In the genomic region with DNA sequence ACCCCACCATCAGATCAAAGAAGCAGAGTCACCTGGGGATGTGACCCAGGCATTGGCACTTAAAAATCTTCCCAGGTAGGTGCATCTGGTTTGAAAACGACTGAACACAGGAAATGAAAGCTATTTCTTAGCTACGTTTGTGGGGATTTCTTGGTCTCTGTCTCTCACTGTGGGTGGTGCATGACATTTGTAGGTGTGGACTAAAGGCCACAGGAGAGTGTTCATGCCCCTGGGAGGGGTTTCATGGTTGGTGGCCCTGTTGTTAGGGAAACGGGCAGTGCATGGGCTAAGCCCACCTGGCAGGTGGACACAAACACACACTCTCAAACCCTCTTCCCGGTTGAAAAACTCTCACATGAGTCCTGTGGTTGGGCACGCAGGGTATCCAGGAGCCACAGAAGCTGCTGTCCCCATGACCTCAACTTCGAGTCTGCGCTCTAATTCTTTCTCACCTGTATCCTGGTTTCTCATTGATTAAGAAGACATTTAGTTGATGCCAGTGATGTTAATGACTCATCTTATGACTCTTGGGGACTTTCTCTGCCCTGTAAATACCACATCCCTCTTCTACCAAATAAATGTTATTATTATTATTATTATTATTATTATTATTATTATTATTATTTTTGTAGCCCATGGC, we compare ENCODE assay signal across 19 cellular contexts.
DNase-seq lines count a peak whose midpoint lies in the region; ATAC-seq lines count a peak whose summit lies in the region.
"Had no signal": no experiment of that assay in that cellular context is flagged by ENCODE, and none has a peak within 500 bp of the region (broad histone marks: within the 10 kb centered on the region; RNA-seq: fewer than 3 reads in every experiment).

No MANE protein-coding gene starts in this region.

- H3K27ac Mint-ChIP-seq in activated T-cell treated with anti-CD3 and anti-CD28 coated beads, Interleukin-2, amount 50 U/mL, for 24 hours, result peak overlapping the region; percentile 41
- peak overlapping the region; percentile 81 to 93 for H3K27ac Mint-ChIP-seq in activated naive CD4-positive, alpha-beta T cell treated with anti-CD3 and anti-CD28 coated beads, Interleukin-2, amount 50 U/mL, for 72 hours
- H3K27ac Mint-ChIP-seq in stimulated activated naive B cell treated with anti-CD40 and anti-IgM and Interleukin-4, amounts not matched to agents 10 μg/mL and 1 μg/mL and 100 μg/mL, for 72 hours, result no peak overlapping the region

- peaks cover 3% of the 10 kb centered on the region for H3K36me3 Mint-ChIP-seq in activated T-cell treated with anti-CD3 and anti-CD28 coated beads, Interleukin-2, amount 50 U/mL, for 24 hours (ENCODE audit: low read depth)
- H3K36me3 Mint-ChIP-seq in activated naive CD4-positive, alpha-beta T cell treated with anti-CD3 and anti-CD28 coated beads, Interleukin-2, amount 50 U/mL, for 72 hours, result peaks cover 9 to 40% of the 10 kb centered on the region in 2 donors
- peaks cover 30 to 52% of the 10 kb centered on the region in 2 donors for H3K36me3 Mint-ChIP-seq in stimulated activated naive B cell treated with anti-CD40 and anti-IgM and Interleukin-4, amounts not matched to agents 10 μg/mL and 1 μg/mL and 100 μg/mL, for 72 hours

- no peaks in the 10 kb centered on the region for H3K9me3 Mint-ChIP-seq in activated T-cell treated with anti-CD3 and anti-CD28 coated beads, Interleukin-2, amount 50 U/mL, for 24 hours
- H3K9me3 Mint-ChIP-seq in activated naive CD4-positive, alpha-beta T cell treated with anti-CD3 and anti-CD28 coated beads, Interleukin-2, amount 50 U/mL, for 72 hours, result peaks cover 8 to 23% of the 10 kb centered on the region in 2 donors
- peaks cover 14 to 20% of the 10 kb centered on the region in 2 donors for H3K9me3 Mint-ChIP-seq in stimulated activated naive B cell treated with anti-CD40 and anti-IgM and Interleukin-4, amounts not matched to agents 10 μg/mL and 1 μg/mL and 100 μg/mL, for 72 hours

- H3K27me3 Mint-ChIP-seq in activated T-cell treated with anti-CD3 and anti-CD28 coated beads, Interleukin-2, amount 50 U/mL, for 24 hours, result no peaks in the 10 kb centered on the region
- H3K27me3 Mint-ChIP-seq in stimulated activated naive B cell treated with anti-CD40 and anti-IgM and Interleukin-4, amounts not matched to agents 10 μg/mL and 1 μg/mL and 100 μg/mL, for 72 hours, result no peaks in the 10 kb centered on the region

- ATAC-seq in GM18511 (IDR thresholded peaks at IDR 0.05; ENCODE audit: unreplicated experiment) (peak; percentile 59), HG03460 (IDR thresholded peaks at IDR 0.05; ENCODE audit: unreplicated experiment) (no peak)
- ATAC-seq in activated naive CD4-positive, alpha-beta T cell treated with anti-CD3 and anti-CD28 coated beads, Interleukin-2, amount 50 U/mL, for 72 hours, result peak; percentile 82 to 87
- peak; percentile 64 to 68 for ATAC-seq in stimulated activated naive B cell treated with anti-CD40 and anti-IgM and Interleukin-4, amounts not matched to agents 10 μg/mL and 1 μg/mL and 100 μg/mL, for 72 hours (replicated peaks)
- ATAC-seq: esophagus mucosa, gastroesophageal sphincter, SK-N-SH treated with all-trans-retinoic acid at 6 μM for 48 hours had no signal

- no peak for DNase-seq in activated T-cell treated with anti-CD3 and anti-CD28 coated beads, Interleukin-2, amount 50 U/mL, for 24 hours
- DNase-seq in activated T-cell treated with anti-CD3 and anti-CD28 coated beads, Interleukin-2, amount 50 U/mL, for 1 hour, result no peak
- DNase-seq in activated naive CD4-positive, alpha-beta T cell treated with anti-CD3 and anti-CD28 coated beads, Interleukin-2, amount 50 U/mL, for 72 hours (ENCODE audit: low spot score in 2 of 2), result no peak
- DNase-seq in stimulated activated naive B cell treated with anti-CD40 and anti-IgM and Interleukin-4, amounts not matched to agents 10 μg/mL and 1 μg/mL and 100 μg/mL, for 72 hours, result no peak
- DNase-seq in NCI-H446 treated with DMSO at 0.1 percent for 48 hours (lab: John Stamatoyannopoulos, UW) (no peak), MV-4-11 (lab: John Stamatoyannopoulos, UW) (no peak)
- DNase-seq: C1 segment of cervical spinal cord; cerebellar nuclear complex; KG1; midbrain; NCI-H2029; NK-92 treated with Interleukin-12 subunit alpha and Interleukin-12 subunit beta, amount 100 ng/mL, for 24 hours; substantia nigra had no signal

- H3K4me1 Mint-ChIP-seq in activated T-cell treated with anti-CD3 and anti-CD28 coated beads, Interleukin-2, amount 50 U/mL, for 24 hours (ENCODE audit: low read depth), result peaks cover 23% of the 10 kb centered on the region
- H3K4me1 Mint-ChIP-seq in stimulated activated naive B cell treated with anti-CD40 and anti-IgM and Interleukin-4, amounts not matched to agents 10 μg/mL and 1 μg/mL and 100 μg/mL, for 72 hours, result peaks cover 10 to 19% of the 10 kb centered on the region in 2 donors

- no peak overlapping the region for H3K4me3 Mint-ChIP-seq in activated T-cell treated with anti-CD3 and anti-CD28 coated beads, Interleukin-2, amount 50 U/mL, for 24 hours
- H3K4me3 Mint-ChIP-seq in stimulated activated naive B cell treated with anti-CD40 and anti-IgM and Interleukin-4, amounts not matched to agents 10 μg/mL and 1 μg/mL and 100 μg/mL, for 72 hours, result no peak overlapping the region
- H3K4me3 Mint-ChIP-seq: neural progenitor cell had no signal
